Comparison of ENCODE assay signal across 27 cellular contexts in genomic region chr7:36594445-36594844, GRCh38.
"Had no signal": no experiment of that assay in that cellular context is flagged by ENCODE, and none has a peak within 500 bp of the region (broad histone marks: within the 10 kb centered on the region; RNA-seq: fewer than 3 reads in every experiment).

No MANE protein-coding gene starts in this region.

- H3K27me3 ChIP-seq: left lung, ovary, right atrium auricular region, right lobe of liver, suprapubic skin, tibial artery, uterus had no signal

- H3K9me3 ChIP-seq: left lung, lower lobe of right lung, ovary, right atrium auricular region, right lobe of liver, suprapubic skin, thoracic aorta, tibial artery, uterus had no signal

- H3K27me3 Mint-ChIP-seq: naive B cell; progenitor cell of endocrine pancreas; stimulated activated naive CD8-positive, alpha-beta T cell treated with anti-CD3 and anti-CD28 coated beads, Interleukin-15, Interleukin-2, amounts not matched to agents 100 ng/mL and 50 ng/mL, for 24 hours had no signal

- H3K36me3 ChIP-seq: lower lobe of right lung, ovary, right atrium auricular region, right lobe of liver, suprapubic skin, thoracic aorta, tibial artery, uterus had no signal

- H3K4me1 Mint-ChIP-seq: naive B cell, nephron, neural crest cell had no signal

- H3K4me3 Mint-ChIP-seq: naive B cell; nephron; neural crest cell; stimulated activated naive CD8-positive, alpha-beta T cell treated with anti-CD3 and anti-CD28 coated beads, Interleukin-15, Interleukin-2, amounts not matched to agents 100 ng/mL and 50 ng/mL, for 24 hours had no signal

- H3K9me3 Mint-ChIP-seq: stimulated activated naive CD8-positive, alpha-beta T cell treated with anti-CD3 and anti-CD28 coated beads, Interleukin-15, Interleukin-2, amounts not matched to agents 100 ng/mL and 50 ng/mL, for 24 hours had no signal

- DNase-seq: head of caudate nucleus; kidney glomerular epithelial cell; left cardiac atrium; left lung; lower lobe of right lung; mammary epithelial cell; mesenchymal stem cell; naive B cell; ovary; right lobe of liver; stimulated activated CD4-positive, alpha-beta T cell treated with anti-CD3 and anti-CD28 coated beads, Interleukin-12 subunit alpha, Interleukin-12 subunit beta, amount 100 ng/mL, for 4 hours; stimulated activated CD4-positive, alpha-beta T cell treated with anti-CD3 and anti-CD28 coated beads, Interleukin-15, amount 100 ng/mL, for 24 hours; stimulated activated CD4-positive, alpha-beta T cell treated with anti-CD3 and anti-CD28 coated beads, Interleukin-2, amount 100 ng/mL, for 24 hours; stimulated activated CD4-positive, alpha-beta T cell treated with anti-CD3 and anti-CD28 coated beads, Interleukin-4, amount 100 ng/mL, for 1 hour; stimulated activated naive CD4-positive, alpha-beta T cell; tibial artery; trophoblast cell; uterus had no signal

- H3K27ac Mint-ChIP-seq: naive B cell; nephron; progenitor cell of endocrine pancreas; stimulated activated naive CD8-positive, alpha-beta T cell treated with anti-CD3 and anti-CD28 coated beads, Interleukin-15, Interleukin-2, amounts not matched to agents 100 ng/mL and 50 ng/mL, for 24 hours had no signal

- ATAC-seq: left cardiac atrium, left lung, lower lobe of right lung had no signal

- H3K27ac ChIP-seq: hepatocyte, lower lobe of right lung, ovary, right atrium auricular region, right lobe of liver, suprapubic skin, thoracic aorta, tibial artery, uterus had no signal

- H3K4me1 ChIP-seq: lower lobe of right lung, right atrium auricular region, right lobe of liver, suprapubic skin, uterus had no signal

- H3K4me3 ChIP-seq: hepatocyte, left lung, lower lobe of right lung, ovary, right atrium auricular region, right lobe of liver, smooth muscle cell, suprapubic skin, thoracic aorta, tibial artery, uterus had no signal
